18 cellular contexts compared by ENCODE assay signal in genomic region chr6:112189494-112189893, GRCh38.
DNase-seq lines count a peak whose midpoint lies in the region; ATAC-seq and TF ChIP-seq lines count a peak whose summit lies in the region.
"Had no signal": no experiment of that assay in that cellular context is flagged by ENCODE, and none has a peak within 500 bp of the region (broad histone marks: within the 10 kb centered on the region; RNA-seq: fewer than 3 reads in every experiment).

No MANE protein-coding gene starts in this region.

- peak; percentile 50 to 74 for DNase-seq in fibroblast of lung (ENCODE audit: low read depth in 2 of 2)
- DNase-seq in omental fat pad (ENCODE audit: low spot score) = no peak
- DNase-seq in NCI-H526 (lab: John Stamatoyannopoulos, UW) = no peak
- DNase-seq in tibial artery = no peak
- no peak for DNase-seq in HPDE6-E6E7 (ENCODE audit: extremely low spot score)
- DNase-seq in stimulated activated CD4-positive, alpha-beta T cell treated with anti-CD3 and anti-CD28 coated beads, Interleukin-12 subunit alpha, Interleukin-12 subunit beta, amount 100 ng/mL, for 4 hours = no peak
- DNase-seq: activated CD4-positive, alpha-beta memory T cell treated with anti-CD3 and anti-CD28 coated beads, Interleukin-2, amount 10 ng/mL, durations not matched to agents 7 days and 5 days; activated T-cell treated with anti-CD3 and anti-CD28 coated beads, Interleukin-2, amount 50 U/mL, for 72 hours; CD8-positive, alpha-beta memory T cell; immature natural killer cell; Karpas-422; NCI-H1105 treated with DMSO at 0.1 percent for 48 hours; pancreas; Peyer's patch; stimulated activated naive B cell treated with anti-CD40 and anti-IgM and Interleukin-4, amounts not matched to agents 10 μg/mL and 1 μg/mL and 100 μg/mL, for 72 hours; SW 1271 had no signal

- intact Hi-C loops in tibial artery (cut with DNase I; ENCODE audit: low total_unique reads) = loop anchor here (10.0 kb wide), 1 partner anchor 95 kb away; no protein-coding TSS in a partner anchor

- no peaks in the 10 kb centered on the region for H3K27me3 ChIP-seq in ACC112 (ENCODE audit: insufficient read depth, low read length)
- no peaks in the 10 kb centered on the region for H3K27me3 ChIP-seq in fibroblast of lung (ENCODE audit: control insufficient read depth, insufficient read depth, low read length)
- H3K27me3 ChIP-seq in tibial artery = no peaks in the 10 kb centered on the region
- H3K27me3 ChIP-seq: pancreas, Peyer's patch had no signal

- H3K4me2 ChIP-seq in fibroblast of lung (ENCODE audit: extremely low read depth, insufficient read depth, low read length) = peak overlapping the region; percentile 4

- no peak for TF ChIP-seq RAD21 in Ishikawa (IDR thresholded peaks at IDR 0.05; ENCODE audit: low read depth)

- H3K36me3 ChIP-seq in ACC112 (ENCODE audit: insufficient read depth, low read length) (peaks cover 48% of the 10 kb centered on the region), fibroblast of lung (ENCODE audit: control insufficient read depth, insufficient read depth, low read length) (peaks cover 20% of the 10 kb centered on the region), tibial artery (peaks cover 9 to 48% (median 15%) of the 10 kb centered on the region in 3 donors)
- H3K36me3 ChIP-seq: pancreas, Peyer's patch had no signal

- peaks cover 13% of the 10 kb centered on the region for H3K4me1 ChIP-seq in ACC112 (ENCODE audit: control insufficient read depth, insufficient read depth, low read length, unreplicated experiment)
- peaks cover 8% of the 10 kb centered on the region for H3K4me1 ChIP-seq in fibroblast of lung (ENCODE audit: control insufficient read depth, extremely low read depth, insufficient read depth, low read length)
- peaks cover 0 to 38% (median 21%) of the 10 kb centered on the region in 4 donors for H3K4me1 ChIP-seq in tibial artery
- H3K4me1 ChIP-seq: pancreas had no signal

- peak overlapping the region; percentile 6; the same call in 1 of the 2 replicates for H3K27ac ChIP-seq in ACC112 (ENCODE audit: low read depth, low read length)
- no peak overlapping the region for H3K27ac ChIP-seq in fibroblast of lung (ENCODE audit: insufficient read depth, low read length)
- H3K27ac ChIP-seq in tibial artery = no peak overlapping the region
- H3K27ac ChIP-seq: pancreas, Peyer's patch had no signal

- TF ChIP-seq CTCF in fibroblast of lung (conservative IDR thresholded peaks at IDR 0.05 in 1 of 2, IDR thresholded peaks at IDR 0.05 in 1 of 2; ENCODE audit: low read depth in 1 of 2, low read length in 2 of 2) (no peak), omental fat pad (IDR thresholded peaks at IDR 0.05) (no peak), tibial artery (IDR thresholded peaks at IDR 0.05) (no peak)

- no peaks in the 10 kb centered on the region for H3K79me2 ChIP-seq in ACC112 (ENCODE audit: control insufficient read depth, insufficient read depth, low read length, unreplicated experiment)
- H3K79me2 ChIP-seq in fibroblast of lung (ENCODE audit: control insufficient read depth, insufficient read depth, low read length) = no peaks in the 10 kb centered on the region

- H4K20me1 ChIP-seq in fibroblast of lung (ENCODE audit: control insufficient read depth, extremely low read depth, insufficient read depth, low read length) = no peaks in the 10 kb centered on the region

- no peak overlapping the region for H3K9ac ChIP-seq in fibroblast of lung (ENCODE audit: insufficient read depth, low read length)

- H3K9me3 ChIP-seq in fibroblast of lung (ENCODE audit: control insufficient read depth, insufficient read depth, low read depth, low read length) (no peaks in the 10 kb centered on the region), tibial artery (no peaks in the 10 kb centered on the region)
- H3K9me3 ChIP-seq: pancreas, Peyer's patch had no signal

- peak; percentile 75 for ATAC-seq in omental fat pad (ENCODE audit: low FRiP score)
- ATAC-seq: activated T-cell treated with anti-CD3 and anti-CD28 coated beads, Interleukin-2, amount 50 U/mL, for 72 hours; pancreas; stimulated activated naive B cell treated with anti-CD40 and anti-IgM and Interleukin-4, amounts not matched to agents 10 μg/mL and 1 μg/mL and 100 μg/mL, for 72 hours had no signal

- H2AFZ ChIP-seq in ACC112 (ENCODE audit: low read length, unreplicated experiment) (no peak overlapping the region), fibroblast of lung (ENCODE audit: low read length) (no peak overlapping the region)

- H3K4me3 ChIP-seq in ACC112 (ENCODE audit: low read depth, low read length) (no peak overlapping the region), fibroblast of lung (replicated peaks in 1 of 4; ENCODE audit: control extremely low read depth in 1 of 4, insufficient read depth in 1 of 4, low read depth in 3 of 4, low read length in 4 of 4) (no peak overlapping the region), tibial artery (no peak overlapping the region)
- H3K4me3 ChIP-seq: pancreas, Peyer's patch had no signal

- TF ChIP-seq EP300 in Ishikawa (IDR thresholded peaks at IDR 0.05; ENCODE audit: borderline replicate concordance) = no peak

TF ChIP-seq in Ishikawa, 13 proteins besides CTCF, POLR2A, EP300 and RAD21:
- TF ChIP-seq NFIC (IDR thresholded peaks at IDR 0.05) = 0 out of 2 replicates have a peak, but pooled peaks have one; percentile 7
- no peak for TF ChIP-seq CREB1 (IDR thresholded peaks at IDR 0.05; ENCODE audit: low read depth)
TF ChIP-seq in Ishikawa: peak in this region for 1.

Comparison
In these comparisons a context has a peak if more than half of its experiments do, and no peak if none do; other contexts are left out.
1. DNase-seq: peak in fibroblast of lung (2 of 2); none in omental fat pad (single experiment), NCI-H526 (0 of 2), tibial artery (0 of 2), HPDE6-E6E7 (single experiment) and stimulated activated CD4-positive, alpha-beta T cell treated with anti-CD3 and anti-CD28 coated beads, Interleukin-12 subunit alpha, Interleukin-12 subunit beta, amount 100 ng/mL, for 4 hours (single experiment).